13 cellular contexts compared by ENCODE assay signal in the genomic region with DNA sequence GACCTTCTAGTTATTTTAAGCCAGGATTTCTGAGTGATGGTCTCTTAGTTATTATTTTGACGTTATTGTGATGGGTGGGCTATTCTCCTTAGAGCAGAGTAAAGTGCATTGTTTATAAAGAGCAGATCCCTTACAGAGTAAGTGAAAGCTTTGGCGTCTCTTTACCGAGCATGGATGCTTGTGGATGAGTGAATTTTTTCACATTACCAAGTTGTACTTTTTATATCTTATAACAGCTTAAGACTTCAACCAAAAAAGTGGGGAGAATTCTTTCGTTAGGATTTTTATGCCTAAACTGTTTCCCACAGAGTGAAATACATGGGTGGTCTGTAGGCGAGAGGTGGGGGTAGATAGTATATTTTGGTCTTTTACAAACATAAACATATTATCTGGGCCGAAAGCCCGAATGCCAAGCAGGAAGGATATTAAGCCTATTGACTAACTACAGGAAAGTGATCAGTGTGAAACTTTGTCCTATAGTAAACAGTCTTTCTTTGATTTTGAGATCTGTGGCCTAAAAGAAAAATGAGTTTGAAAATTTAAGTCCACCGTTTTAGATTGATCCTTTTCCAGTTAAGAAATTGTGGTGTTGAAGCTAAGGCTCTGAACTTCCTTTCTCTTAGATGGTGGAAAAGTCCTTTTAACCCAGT.
A peak's percentile ranks its signal among the peaks of the same experiment; 100 is the strongest.
DNase-seq lines count a peak whose midpoint lies in the region; ATAC-seq and TF ChIP-seq lines count a peak whose summit lies in the region.
"Had no signal": no experiment of that assay in that cellular context is flagged by ENCODE, and none has a peak within 500 bp of the region (broad histone marks: within the 10 kb centered on the region; RNA-seq: fewer than 3 reads in every experiment).

No MANE protein-coding gene starts in this region.

- H3K4me3 ChIP-seq in right lobe of liver (peak overlapping the region in 2 of 3 donors; percentile 4 to 37), skin epidermis (peak overlapping the region; percentile 5 to 39 (median 23))
- H3K4me3 ChIP-seq in CD8-positive, alpha-beta memory T cell (ENCODE audit: low read length), result no peak overlapping the region

- no peak overlapping the region for H3K4me3 Mint-ChIP-seq in activated CD4-positive, alpha-beta memory T cell treated with anti-CD3 and anti-CD28 coated beads for 36 hours
- no peak overlapping the region for H3K4me3 Mint-ChIP-seq in CD8-positive, alpha-beta memory T cell

- DNase-seq in DMS114 treated with DMSO at 0.1 percent for 48 hours (lab: John Stamatoyannopoulos, UW; ENCODE audit: unreplicated experiment) (peak; percentile 73), amniotic epithelial cell (ENCODE audit: low read depth) (peak; percentile 33), right lobe of liver (no peak), anterior cingulate cortex (lab: John Stamatoyannopoulos, UW) (no peak), medulla oblongata (ENCODE audit: extremely low spot score) (no peak)
- DNase-seq in activated CD4-positive, alpha-beta memory T cell treated with anti-CD3 and anti-CD28 coated beads for 36 hours, result no peak
- no peak for DNase-seq in CD8-positive, alpha-beta memory T cell
- DNase-seq: central memory CD4-positive, alpha-beta T cell; glutamatergic neuron; midbrain; NCI-H1417; trophoblast cell had no signal

- H3K4me1 Mint-ChIP-seq in activated CD4-positive, alpha-beta memory T cell treated with anti-CD3 and anti-CD28 coated beads for 36 hours (ENCODE audit: low read depth), result peaks cover 12% of the 10 kb centered on the region
- peaks cover 0 to 8% (median 3%) of the 10 kb centered on the region in 3 donors for H3K4me1 Mint-ChIP-seq in CD8-positive, alpha-beta memory T cell

- H3K27ac ChIP-seq in right lobe of liver (peak overlapping the region; percentile 38 to 52 (median 39)), skin epidermis (peak overlapping the region in 17 of 21 experiments; percentile 7 to 93 (median 77))
- no peak overlapping the region for H3K27ac ChIP-seq in CD8-positive, alpha-beta memory T cell (ENCODE audit: low read depth, low read length)

- no peak for TF ChIP-seq CTCF in right lobe of liver (IDR thresholded peaks at IDR 0.05)

- no peaks in the 10 kb centered on the region for H3K9me3 ChIP-seq in right lobe of liver
- H3K9me3 ChIP-seq in CD8-positive, alpha-beta memory T cell (ENCODE audit: low read length), result no peaks in the 10 kb centered on the region

- 44% methylated on average over 8 of the region's 8 CpGs for WGBS in right lobe of liver (ENCODE audit: insufficient coverage, low coverage, low lambda C conversion rate, missing lambda C conversion rate)

- CTCF ChIA-PET in activated CD4-positive, alpha-beta memory T cell treated with anti-CD3 and anti-CD28 coated beads for 36 hours (lab: Charles Lee), result no interaction called here
- CTCF ChIA-PET in CD8-positive, alpha-beta memory T cell (lab: Charles Lee), result no interaction called here

- no peaks in the 10 kb centered on the region for H3K36me3 ChIP-seq in right lobe of liver
- no peaks in the 10 kb centered on the region for H3K36me3 ChIP-seq in CD8-positive, alpha-beta memory T cell (ENCODE audit: insufficient read depth, low read length)

- no peaks in the 10 kb centered on the region for H3K27me3 Mint-ChIP-seq in activated CD4-positive, alpha-beta memory T cell treated with anti-CD3 and anti-CD28 coated beads for 36 hours
- no peaks in the 10 kb centered on the region for H3K27me3 Mint-ChIP-seq in CD8-positive, alpha-beta memory T cell

- POLR2A ChIA-PET in activated CD4-positive, alpha-beta memory T cell treated with anti-CD3 and anti-CD28 coated beads for 36 hours (lab: Charles Lee), result no interaction called here
- POLR2A ChIA-PET in CD8-positive, alpha-beta memory T cell (lab: Charles Lee), result no interaction called here

- no peaks in the 10 kb centered on the region for H3K9me3 Mint-ChIP-seq in activated CD4-positive, alpha-beta memory T cell treated with anti-CD3 and anti-CD28 coated beads for 36 hours
- H3K9me3 Mint-ChIP-seq in CD8-positive, alpha-beta memory T cell, result no peaks in the 10 kb centered on the region

- no peaks in the 10 kb centered on the region for H3K36me3 Mint-ChIP-seq in activated CD4-positive, alpha-beta memory T cell treated with anti-CD3 and anti-CD28 coated beads for 36 hours
- no peaks in the 10 kb centered on the region for H3K36me3 Mint-ChIP-seq in CD8-positive, alpha-beta memory T cell

- ATAC-seq in right lobe of liver, result no peak

- no peaks in the 10 kb centered on the region for H3K4me1 ChIP-seq in right lobe of liver
- no peaks in the 10 kb centered on the region for H3K4me1 ChIP-seq in CD8-positive, alpha-beta memory T cell (ENCODE audit: insufficient read depth, low read length)

- no peaks in the 10 kb centered on the region for H3K27me3 ChIP-seq in right lobe of liver
- no peaks in the 10 kb centered on the region for H3K27me3 ChIP-seq in CD8-positive, alpha-beta memory T cell (ENCODE audit: insufficient read depth, low read length, poor library complexity, severe bottlenecking)

- no peak for TF ChIP-seq POLR2A in right lobe of liver (IDR thresholded peaks at IDR 0.05)

- intact Hi-C loops in right lobe of liver (cut with DNase I), result no loop called here
- intact Hi-C loops in activated CD4-positive, alpha-beta memory T cell treated with anti-CD3 and anti-CD28 coated beads for 36 hours (cut with micrococcal nuclease), result no loop called here

- H3K27ac Mint-ChIP-seq in activated CD4-positive, alpha-beta memory T cell treated with anti-CD3 and anti-CD28 coated beads for 36 hours, result no peak overlapping the region
- H3K27ac Mint-ChIP-seq in CD8-positive, alpha-beta memory T cell, result no peak overlapping the region

Comparison
In these comparisons a context has a peak if more than half of its experiments do, and no peak if none do; other contexts are left out.
1. DNase-seq: peak in DMS114 treated with DMSO at 0.1 percent for 48 hours (single experiment) and amniotic epithelial cell (single experiment); none in right lobe of liver (0 of 3), anterior cingulate cortex (0 of 58), activated CD4-positive, alpha-beta memory T cell treated with anti-CD3 and anti-CD28 coated beads for 36 hours (single experiment), CD8-positive, alpha-beta memory T cell (0 of 5) and medulla oblongata (single experiment).